ENCODE assay signal across 8 cellular contexts in genomic region chr12:55681142-55682077, GRCh38. TPM values are rescaled to one million over a fixed set of nuclear protein-coding genes. Genes with fewer than 3 reads are reported as not detected.
DNase-seq lines count a peak whose midpoint lies in the region; ATAC-seq, FAIRE-seq and TF ChIP-seq lines count a peak whose summit lies in the region.

No MANE protein-coding gene starts in this region.

- peaks cover 17% of the 10 kb centered on the region for H3K4me1 Mint-ChIP-seq in neural crest cell

- peak overlapping the region; percentile 69 for H3K4me3 Mint-ChIP-seq in neural crest cell

- H3K27ac Mint-ChIP-seq in neural crest cell (ENCODE audit: unreplicated experiment): no peak overlapping the region

- H3K36me3 Mint-ChIP-seq in neural crest cell (ENCODE audit: low read depth): no peaks in the 10 kb centered on the region

- H3K9me3 Mint-ChIP-seq in neural crest cell: no peaks in the 10 kb centered on the region

- no peak for FAIRE-seq in D721Med (lab: Jason Lieb, UNC)

- ATAC-seq in HG03342 (IDR thresholded peaks at IDR 0.05; ENCODE audit: unreplicated experiment): no peak
- no peak for ATAC-seq in HG03280 (IDR thresholded peaks at IDR 0.05; ENCODE audit: unreplicated experiment)

- H3K27me3 Mint-ChIP-seq in neural crest cell (ENCODE audit: low read depth): peaks cover 5% of the 10 kb centered on the region

- peak; percentile 31 for TF ChIP-seq CTCF in D721Med (IDR thresholded peaks at IDR 0.05; ENCODE audit: insufficient read depth, missing control alignments)
- TF ChIP-seq CTCF in neural crest cell (conservative IDR thresholded peaks at IDR 0.05): peak; percentile 43

- no peak for DNase-seq in D721Med (ENCODE audit: insufficient read length, low spot score)
- peak; percentile 79 for DNase-seq in HK-2 (ENCODE audit: unreplicated experiment)
- peak; percentile 48 for DNase-seq in SK-N-DZ (ENCODE audit: low spot score)
- DNase-seq in fibroblast of the conjunctiva (ENCODE audit: low read depth): peak; percentile 28
- peak; percentile 32 for DNase-seq in neural crest cell (ENCODE audit: low read depth, low spot score)
- no peak for DNase-seq in activated CD4-positive, alpha-beta T cell treated with anti-CD3 and anti-CD28 coated beads for 48 hours

RNA-seq across cellular contexts. Expression of gene ITGA7, which starts 26.3 kb away (rescaled TPM):
- polyA plus RNA-seq in SK-N-DZ (2014; cell fraction: cytosol; rRNA removed): 5.7 and 9.4 TPM in 2 replicates
- 56.6 and 58.7 TPM in 2 replicates for polyA plus RNA-seq in SK-N-DZ (2014; cell fraction: nucleus; rRNA removed)
- 57.9 and 63.7 TPM in 2 replicates for total RNA-seq in neural crest cell

RNA-seq across cellular contexts. Expression of gene BLOC1S1, which starts 34.4 kb away (rescaled TPM):
- polyA plus RNA-seq in SK-N-DZ (2014; cell fraction: cytosol; rRNA removed): 96.9 and 151 TPM in 2 replicates
- 101 and 105 TPM in 2 replicates for polyA plus RNA-seq in SK-N-DZ (2014; cell fraction: nucleus; rRNA removed)
- total RNA-seq in neural crest cell: 105 and 111 TPM in 2 replicates

RNA-seq across cellular contexts. Expression of gene RDH5, which starts 38.8 kb away (rescaled TPM):
- polyA plus RNA-seq in SK-N-DZ (2014; cell fraction: cytosol; rRNA removed): 2.2 and 3.8 TPM in 2 replicates
- polyA plus RNA-seq in SK-N-DZ (2014; cell fraction: nucleus; rRNA removed): 2.7 and 3.8 TPM in 2 replicates
- total RNA-seq in neural crest cell: 10.4 and 14.2 TPM in 2 replicates

RNA-seq across cellular contexts. Expression of gene OR10P1, which starts 44.7 kb away (rescaled TPM):
- not detected in 2 replicates for polyA plus RNA-seq in SK-N-DZ (2014; cell fraction: cytosol; rRNA removed)
- polyA plus RNA-seq in SK-N-DZ (2014; cell fraction: nucleus; rRNA removed): not detected in 2 replicates
- total RNA-seq in neural crest cell: not detected in 2 replicates

RNA-seq across cellular contexts. Expression of gene CD63, which starts 47.4 kb away (rescaled TPM):
- 216 and 246 TPM in 2 replicates for polyA plus RNA-seq in SK-N-DZ (2014; cell fraction: cytosol; rRNA removed)
- 96.6 and 110 TPM in 2 replicates for polyA plus RNA-seq in SK-N-DZ (2014; cell fraction: nucleus; rRNA removed)
- total RNA-seq in neural crest cell: 535 and 560 TPM in 2 replicates

Comparison
In these comparisons a context has a peak if more than half of its experiments do, and no peak if none do; other contexts are left out.
1. DNase-seq: peak in HK-2 (single experiment), SK-N-DZ (single experiment), fibroblast of the conjunctiva (single experiment) and neural crest cell (single experiment); none in D721Med (single experiment) and activated CD4-positive, alpha-beta T cell treated with anti-CD3 and anti-CD28 coated beads for 48 hours (single experiment).